ENCODE assay signal across 15 cellular contexts in the genomic region with DNA sequence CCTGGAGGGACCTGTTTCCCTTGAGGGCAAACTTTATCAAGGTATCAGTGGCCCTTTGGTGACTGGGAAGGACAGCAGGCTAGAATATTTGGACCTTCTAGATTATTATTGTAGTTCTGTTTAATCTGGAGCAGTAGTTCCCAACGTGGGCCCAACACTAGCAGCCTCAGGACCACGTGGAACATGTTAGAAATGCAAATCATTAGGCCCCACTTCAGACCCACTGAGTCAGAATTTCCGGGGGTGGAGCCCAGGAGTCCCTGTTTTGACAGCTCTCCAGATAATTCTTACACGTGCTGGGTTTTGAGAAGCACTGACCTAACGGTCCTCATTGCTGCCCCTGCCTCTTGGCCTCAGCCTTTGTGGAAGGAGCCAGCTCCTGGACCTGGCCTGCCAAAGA.
DNase-seq lines count a peak whose midpoint lies in the region; ATAC-seq lines count a peak whose summit lies in the region.
"Had no signal": no experiment of that assay in that cellular context is flagged by ENCODE, and none has a peak within 500 bp of the region (broad histone marks: within the 10 kb centered on the region; RNA-seq: fewer than 3 reads in every experiment).

No MANE protein-coding gene starts in this region.

- H3K36me3 Mint-ChIP-seq in activated naive CD4-positive, alpha-beta T cell treated with anti-CD3 and anti-CD28 coated beads, Interleukin-2, amount 10 ng/mL, durations not matched to agents 7 days and 5 days, result no peaks in the 10 kb centered on the region
- H3K36me3 Mint-ChIP-seq in stimulated activated memory B cell treated with anti-CD40 and anti-IgM and Interleukin-4, amounts not matched to agents 10 μg/mL and 1 μg/mL and 100 μg/mL, for 72 hours, result no peaks in the 10 kb centered on the region

- no peaks in the 10 kb centered on the region for H3K27me3 Mint-ChIP-seq in activated naive CD4-positive, alpha-beta T cell treated with anti-CD3 and anti-CD28 coated beads, Interleukin-2, amount 10 ng/mL, durations not matched to agents 7 days and 5 days
- no peaks in the 10 kb centered on the region for H3K27me3 Mint-ChIP-seq in stimulated activated memory B cell treated with anti-CD40 and anti-IgM and Interleukin-4, amounts not matched to agents 10 μg/mL and 1 μg/mL and 100 μg/mL, for 72 hours

- no peaks in the 10 kb centered on the region for H3K9me3 Mint-ChIP-seq in activated naive CD4-positive, alpha-beta T cell treated with anti-CD3 and anti-CD28 coated beads, Interleukin-2, amount 10 ng/mL, durations not matched to agents 7 days and 5 days
- H3K9me3 Mint-ChIP-seq in stimulated activated memory B cell treated with anti-CD40 and anti-IgM and Interleukin-4, amounts not matched to agents 10 μg/mL and 1 μg/mL and 100 μg/mL, for 72 hours, result no peaks in the 10 kb centered on the region
- H3K9me3 Mint-ChIP-seq: HFFc6 had no signal

- CTCF ChIA-PET in activated naive CD4-positive, alpha-beta T cell treated with anti-CD3 and anti-CD28 coated beads, Interleukin-2, amount 10 ng/mL, durations not matched to agents 7 days and 5 days (lab: Charles Lee), result no interaction called here

- H3K4me1 Mint-ChIP-seq in activated naive CD4-positive, alpha-beta T cell treated with anti-CD3 and anti-CD28 coated beads, Interleukin-2, amount 10 ng/mL, durations not matched to agents 7 days and 5 days, result no peaks in the 10 kb centered on the region
- H3K4me1 Mint-ChIP-seq in stimulated activated memory B cell treated with anti-CD40 and anti-IgM and Interleukin-4, amounts not matched to agents 10 μg/mL and 1 μg/mL and 100 μg/mL, for 72 hours, result no peaks in the 10 kb centered on the region

- peak; percentile 6 for DNase-seq in activated naive CD4-positive, alpha-beta T cell treated with Interleukin-2 at 50 U/mL for 16 hours
- DNase-seq in activated naive CD4-positive, alpha-beta T cell treated with anti-CD3 and anti-CD28 coated beads, Interleukin-2, amount 10 ng/mL, durations not matched to agents 7 days and 5 days, result no peak
- DNase-seq in stimulated activated CD4-positive, alpha-beta T cell treated with anti-CD3 and anti-CD28 coated beads, Interleukin-12 subunit alpha, Interleukin-12 subunit beta, amount 100 ng/mL, for 4 hours, result peak; percentile 3
- peak; percentile 9 for DNase-seq in stimulated activated CD4-positive, alpha-beta T cell treated with anti-CD3 and anti-CD28 coated beads, Interleukin-2, amount 100 ng/mL, for 48 hours
- DNase-seq in AG08396 (ENCODE audit: low spot score), result no peak
- DNase-seq: HFFc6; KBM-7; NCI-H1048; NCI-H146; NCI-H2081 treated with DMSO at 0.1 percent for 48 hours; NCI-H2227 treated with DMSO at 0.1 percent for 48 hours; NCI-H526; NK-92 treated with Interleukin-12 subunit alpha and Interleukin-12 subunit beta, amount 100 ng/mL, for 24 hours had no signal

- no peak overlapping the region for H3K27ac Mint-ChIP-seq in activated naive CD4-positive, alpha-beta T cell treated with anti-CD3 and anti-CD28 coated beads, Interleukin-2, amount 10 ng/mL, durations not matched to agents 7 days and 5 days
- no peak overlapping the region for H3K27ac Mint-ChIP-seq in stimulated activated memory B cell treated with anti-CD40 and anti-IgM and Interleukin-4, amounts not matched to agents 10 μg/mL and 1 μg/mL and 100 μg/mL, for 72 hours
- H3K27ac Mint-ChIP-seq: HFFc6 had no signal

- no peak overlapping the region for H3K4me3 Mint-ChIP-seq in activated naive CD4-positive, alpha-beta T cell treated with anti-CD3 and anti-CD28 coated beads, Interleukin-2, amount 10 ng/mL, durations not matched to agents 7 days and 5 days
- H3K4me3 Mint-ChIP-seq in stimulated activated memory B cell treated with anti-CD40 and anti-IgM and Interleukin-4, amounts not matched to agents 10 μg/mL and 1 μg/mL and 100 μg/mL, for 72 hours, result no peak overlapping the region
- H3K4me3 Mint-ChIP-seq: HFFc6 had no signal

- ATAC-seq in stimulated activated memory B cell treated with anti-CD40 and anti-IgM and Interleukin-4, amounts not matched to agents 10 μg/mL and 1 μg/mL and 100 μg/mL, for 72 hours, result peak; percentile 16
- no peak for ATAC-seq in GM19452 (IDR thresholded peaks at IDR 0.05; ENCODE audit: unreplicated experiment)

Comparison
In these comparisons a context has a peak if more than half of its experiments do, and no peak if none do; other contexts are left out.
1. DNase-seq: peak in activated naive CD4-positive, alpha-beta T cell treated with Interleukin-2 at 50 U/mL for 16 hours (single experiment), stimulated activated CD4-positive, alpha-beta T cell treated with anti-CD3 and anti-CD28 coated beads, Interleukin-12 subunit alpha, Interleukin-12 subunit beta, amount 100 ng/mL, for 4 hours (single experiment) and stimulated activated CD4-positive, alpha-beta T cell treated with anti-CD3 and anti-CD28 coated beads, Interleukin-2, amount 100 ng/mL, for 48 hours (2 of 2); none in activated naive CD4-positive, alpha-beta T cell treated with anti-CD3 and anti-CD28 coated beads, Interleukin-2, amount 10 ng/mL, durations not matched to agents 7 days and 5 days (single experiment) and AG08396 (single experiment).